ENCODE assay signal across 1 cellular context in the genomic region with DNA sequence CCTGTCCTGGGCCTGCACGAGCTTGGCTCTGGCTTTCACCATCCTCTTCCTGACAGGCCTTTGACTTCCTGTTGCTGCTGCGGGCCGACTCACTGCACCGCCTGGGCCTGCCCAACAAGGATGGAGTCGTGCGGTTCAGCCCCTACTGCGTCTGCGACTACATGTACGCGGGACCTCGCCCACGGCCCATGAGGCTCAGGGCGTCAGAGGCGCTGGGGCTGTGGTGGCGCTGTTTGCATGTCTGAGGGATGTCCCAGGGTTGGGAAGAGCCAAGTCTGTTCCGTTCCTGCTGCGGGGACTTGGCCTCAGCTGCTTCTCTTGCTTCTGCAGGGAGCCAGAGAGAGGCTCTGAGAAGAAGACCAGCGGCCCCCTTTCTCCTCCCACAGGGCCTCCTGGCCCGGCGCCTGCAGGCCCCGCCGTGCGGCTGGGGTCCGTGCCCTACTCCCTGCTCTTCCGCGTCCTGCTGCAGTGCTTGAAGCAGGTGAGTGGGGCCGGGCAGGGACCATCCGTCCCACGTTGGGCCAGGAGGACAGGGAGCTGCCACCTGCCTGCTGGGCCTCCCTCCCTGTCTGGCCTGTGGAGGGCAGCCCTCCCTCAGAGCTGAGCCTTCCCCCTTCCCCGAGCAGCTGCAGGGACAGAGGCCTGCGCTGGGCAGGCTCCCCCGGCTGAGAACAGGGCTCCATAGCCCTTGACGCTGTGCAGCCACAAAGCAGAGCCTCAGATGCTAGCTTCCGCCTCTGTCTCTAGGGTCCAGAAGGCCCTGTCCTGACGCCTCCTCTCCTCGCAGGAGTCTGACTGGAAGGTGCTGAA.
TF ChIP-seq lines count a peak whose summit lies in the region.

No MANE protein-coding gene starts in this region.

TF ChIP-seq in HCT116, 20 proteins besides CTCF, POLR2A, EP300 and RAD21:
- TF ChIP-seq SP1 (IDR thresholded peaks at IDR 0.05; ENCODE audit: low read depth): no peak
- no peak for TF ChIP-seq EGR1 (IDR thresholded peaks at IDR 0.05; ENCODE audit: low read depth)
- no peak for TF ChIP-seq EZH2 (IDR thresholded peaks at IDR 0.05)
- no peak for TF ChIP-seq ZNF274 (IDR thresholded peaks at IDR 0.05; ENCODE audit: low read depth, low read length)
- no peak for TF ChIP-seq CEBPB (IDR thresholded peaks at IDR 0.05; ENCODE audit: low read depth)
- TF ChIP-seq SRF (IDR thresholded peaks at IDR 0.05; ENCODE audit: low read depth): no peak
- no peak for TF ChIP-seq JUND (IDR thresholded peaks at IDR 0.05)
- no peak for TF ChIP-seq TCF7L2 (IDR thresholded peaks at IDR 0.05; ENCODE audit: borderline replicate concordance, extremely low read depth, insufficient read depth, insufficient read length)
- no peak for TF ChIP-seq FOSL1 (IDR thresholded peaks at IDR 0.05; ENCODE audit: low read depth)
- no peak for TF ChIP-seq POLR2AphosphoS5 (IDR thresholded peaks at IDR 0.05; ENCODE audit: low read depth, low read length)
- no peak for TF ChIP-seq CBX3 (IDR thresholded peaks at IDR 0.05; ENCODE audit: low read depth)
- TF ChIP-seq YY1 (IDR thresholded peaks at IDR 0.05; ENCODE audit: extremely low read depth, insufficient replicate concordance, low read depth, low read length): no peak
- no peak for TF ChIP-seq SIN3A (IDR thresholded peaks at IDR 0.05; ENCODE audit: low read depth)
- no peak for TF ChIP-seq ZBTB33 (IDR thresholded peaks at IDR 0.05; ENCODE audit: extremely low read depth, insufficient replicate concordance, low read length)
- TF ChIP-seq ATF3 (IDR thresholded peaks at IDR 0.05): no peak
